2 cellular contexts compared by ENCODE assay signal in the genomic region with DNA sequence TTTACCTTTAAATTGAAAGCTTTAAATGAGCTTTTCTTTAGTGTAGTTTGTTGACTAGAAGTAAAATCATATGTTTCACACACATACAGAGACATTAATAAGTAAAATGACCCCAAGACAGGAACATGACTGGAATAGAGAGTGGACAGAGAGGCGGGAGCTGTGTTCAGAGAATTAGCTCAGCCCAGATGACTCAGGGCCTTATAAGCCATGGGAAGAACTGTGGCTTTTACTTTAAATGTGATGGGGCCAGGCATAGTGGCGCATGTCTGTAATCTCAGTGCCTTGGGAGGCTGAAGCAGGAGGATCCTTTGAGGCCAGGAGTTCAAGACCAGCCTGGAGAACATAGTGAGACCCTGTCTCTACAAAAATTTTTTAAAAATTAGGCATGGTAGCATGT.
TF ChIP-seq lines count a peak whose summit lies in the region.

No MANE protein-coding gene starts in this region.

TF ChIP-seq in IMR-90, 13 proteins besides CTCF, POLR2A, EP300 and RAD21:
- no peak for TF ChIP-seq MAZ (IDR thresholded peaks at IDR 0.05; ENCODE audit: borderline replicate concordance, low read depth, low read length)
- no peak for TF ChIP-seq BHLHE40 (IDR thresholded peaks at IDR 0.05; ENCODE audit: low read depth, low read length)
- TF ChIP-seq SMC3 (IDR thresholded peaks at IDR 0.05; ENCODE audit: low read depth, low read length) = no peak
- TF ChIP-seq CHD1 (IDR thresholded peaks at IDR 0.05; ENCODE audit: low read depth, low read length) = no peak
- no peak for TF ChIP-seq FOS (IDR thresholded peaks at IDR 0.05; ENCODE audit: low read depth, low read length)
- no peak for TF ChIP-seq MAFK (IDR thresholded peaks at IDR 0.05; ENCODE audit: low read depth, low read length)
- TF ChIP-seq, protein P1, sequence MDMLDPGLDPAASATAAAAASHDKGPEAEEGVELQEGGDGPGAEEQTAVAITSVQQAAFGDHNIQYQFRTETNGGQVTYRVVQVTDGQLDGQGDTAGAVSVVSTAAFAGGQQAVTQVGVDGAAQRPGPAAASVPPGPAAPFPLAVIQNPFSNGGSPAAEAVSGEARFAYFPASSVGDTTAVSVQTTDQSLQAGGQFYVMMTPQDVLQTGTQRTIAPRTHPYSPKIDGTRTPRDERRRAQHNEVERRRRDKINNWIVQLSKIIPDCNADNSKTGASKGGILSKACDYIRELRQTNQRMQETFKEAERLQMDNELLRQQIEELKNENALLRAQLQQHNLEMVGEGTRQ (IDR thresholded peaks at IDR 0.05; ENCODE audit: low read depth, low read length) = no peak
- TF ChIP-seq RCOR1 (IDR thresholded peaks at IDR 0.05; ENCODE audit: insufficient replicate concordance, low read length) = no peak
- TF ChIP-seq RFX5 (IDR thresholded peaks at IDR 0.05; ENCODE audit: low read depth, low read length) = no peak
- TF ChIP-seq, protein P2, sequence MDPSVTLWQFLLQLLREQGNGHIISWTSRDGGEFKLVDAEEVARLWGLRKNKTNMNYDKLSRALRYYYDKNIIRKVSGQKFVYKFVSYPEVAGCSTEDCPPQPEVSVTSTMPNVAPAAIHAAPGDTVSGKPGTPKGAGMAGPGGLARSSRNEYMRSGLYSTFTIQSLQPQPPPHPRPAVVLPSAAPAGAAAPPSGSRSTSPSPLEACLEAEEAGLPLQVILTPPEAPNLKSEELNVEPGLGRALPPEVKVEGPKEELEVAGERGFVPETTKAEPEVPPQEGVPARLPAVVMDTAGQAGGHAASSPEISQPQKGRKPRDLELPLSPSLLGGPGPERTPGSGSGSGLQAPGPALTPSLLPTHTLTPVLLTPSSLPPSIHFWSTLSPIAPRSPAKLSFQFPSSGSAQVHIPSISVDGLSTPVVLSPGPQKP (IDR thresholded peaks at IDR 0.05; ENCODE audit: borderline replicate concordance, low read depth, low read length) = no peak
- TF ChIP-seq CEBPB (IDR thresholded peaks at IDR 0.05; ENCODE audit: low read depth, low read length) = no peak
- no peak for TF ChIP-seq MXI1 (IDR thresholded peaks at IDR 0.05; ENCODE audit: borderline replicate concordance, low read depth, low read length)
- TF ChIP-seq NFE2L2 (IDR thresholded peaks at IDR 0.05; ENCODE audit: low read depth, low read length) = no peak

TF ChIP-seq in K562, 482 proteins besides CTCF, POLR2A, EP300 and RAD21:
- no peak for TF ChIP-seq ELF2 (CRISPR knock-in tag; IDR thresholded peaks at IDR 0.05)
- no peak for TF ChIP-seq ZFP30 (CRISPR knock-in tag; IDR thresholded peaks at IDR 0.05; ENCODE audit: borderline replicate concordance)
- TF ChIP-seq ARHGAP35 (IDR thresholded peaks at IDR 0.05; ENCODE audit: partially characterized antibody) = no peak
- TF ChIP-seq, protein P3, sequence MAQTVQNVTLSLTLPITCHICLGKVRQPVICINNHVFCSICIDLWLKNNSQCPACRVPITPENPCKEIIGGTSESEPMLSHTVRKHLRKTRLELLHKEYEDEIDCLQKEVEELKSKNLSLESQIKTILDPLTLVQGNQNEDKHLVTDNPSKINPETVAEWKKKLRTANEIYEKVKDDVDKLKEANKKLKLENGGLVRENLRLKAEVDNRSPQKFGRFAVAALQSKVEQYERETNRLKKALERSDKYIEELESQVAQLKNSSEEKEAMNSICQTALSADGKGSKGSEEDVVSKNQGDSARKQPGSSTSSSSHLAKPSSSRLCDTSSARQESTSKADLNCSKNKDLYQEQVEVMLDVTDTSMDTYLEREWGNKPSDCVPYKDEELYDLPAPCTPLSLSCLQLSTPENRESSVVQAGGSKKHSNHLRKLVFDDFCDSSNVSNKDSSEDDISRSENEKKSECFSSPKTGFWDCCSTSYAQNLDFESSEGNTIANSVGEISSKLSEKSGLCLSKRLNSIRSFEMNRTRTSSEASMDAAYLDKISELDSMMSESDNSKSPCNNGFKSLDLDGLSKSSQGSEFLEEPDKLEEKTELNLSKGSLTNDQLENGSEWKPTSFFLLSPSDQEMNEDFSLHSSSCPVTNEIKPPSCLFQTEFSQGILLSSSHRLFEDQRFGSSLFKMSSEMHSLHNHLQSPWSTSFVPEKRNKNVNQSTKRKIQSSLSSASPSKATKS (CRISPR knock-in tag; IDR thresholded peaks at IDR 0.05) = no peak
- no peak for TF ChIP-seq DNMT1 (IDR thresholded peaks at IDR 0.05)
- TF ChIP-seq MYC (IDR thresholded peaks at IDR 0.05; ENCODE audit: low read depth, low read length) = no peak
- TF ChIP-seq MYC (CRISPR knock-in tag; IDR thresholded peaks at IDR 0.05; ENCODE audit: borderline replicate concordance, low read depth) = no peak
- TF ChIP-seq, protein P4, sequence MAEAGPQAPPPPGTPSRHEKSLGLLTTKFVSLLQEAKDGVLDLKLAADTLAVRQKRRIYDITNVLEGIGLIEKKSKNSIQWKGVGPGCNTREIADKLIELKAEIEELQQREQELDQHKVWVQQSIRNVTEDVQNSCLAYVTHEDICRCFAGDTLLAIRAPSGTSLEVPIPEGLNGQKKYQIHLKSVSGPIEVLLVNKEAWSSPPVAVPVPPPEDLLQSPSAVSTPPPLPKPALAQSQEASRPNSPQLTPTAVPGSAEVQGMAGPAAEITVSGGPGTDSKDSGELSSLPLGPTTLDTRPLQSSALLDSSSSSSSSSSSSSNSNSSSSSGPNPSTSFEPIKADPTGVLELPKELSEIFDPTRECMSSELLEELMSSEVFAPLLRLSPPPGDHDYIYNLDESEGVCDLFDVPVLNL (CRISPR knock-in tag; IDR thresholded peaks at IDR 0.05; ENCODE audit: low read depth) = no peak
- TF ChIP-seq PCBP2 (IDR thresholded peaks at IDR 0.05; ENCODE audit: low read depth, low read length, poor library complexity, severe bottlenecking) = no peak
- TF ChIP-seq SMARCB1 (IDR thresholded peaks at IDR 0.05; ENCODE audit: insufficient read length, low read depth) = no peak
- no peak for TF ChIP-seq YBX1 (IDR thresholded peaks at IDR 0.05)
- TF ChIP-seq ZNF766 (CRISPR knock-in tag; conservative IDR thresholded peaks at IDR 0.05) = no peak
- TF ChIP-seq TBP (optimal IDR thresholded peaks at IDR 0.05; ENCODE audit: low read depth, low read length) = no peak
- TF ChIP-seq ZBTB17 (CRISPR knock-in tag; IDR thresholded peaks at IDR 0.05) = no peak
- no peak for TF ChIP-seq SMAD1 (IDR thresholded peaks at IDR 0.05; ENCODE audit: low read depth, low read length, partially characterized antibody)
- no peak for TF ChIP-seq HNRNPLL (IDR thresholded peaks at IDR 0.05; ENCODE audit: low read depth, low read length, poor library complexity, severe bottlenecking)
- no peak for TF ChIP-seq CHD1 (IDR thresholded peaks at IDR 0.05; ENCODE audit: low read length)
